In the genomic region with DNA sequence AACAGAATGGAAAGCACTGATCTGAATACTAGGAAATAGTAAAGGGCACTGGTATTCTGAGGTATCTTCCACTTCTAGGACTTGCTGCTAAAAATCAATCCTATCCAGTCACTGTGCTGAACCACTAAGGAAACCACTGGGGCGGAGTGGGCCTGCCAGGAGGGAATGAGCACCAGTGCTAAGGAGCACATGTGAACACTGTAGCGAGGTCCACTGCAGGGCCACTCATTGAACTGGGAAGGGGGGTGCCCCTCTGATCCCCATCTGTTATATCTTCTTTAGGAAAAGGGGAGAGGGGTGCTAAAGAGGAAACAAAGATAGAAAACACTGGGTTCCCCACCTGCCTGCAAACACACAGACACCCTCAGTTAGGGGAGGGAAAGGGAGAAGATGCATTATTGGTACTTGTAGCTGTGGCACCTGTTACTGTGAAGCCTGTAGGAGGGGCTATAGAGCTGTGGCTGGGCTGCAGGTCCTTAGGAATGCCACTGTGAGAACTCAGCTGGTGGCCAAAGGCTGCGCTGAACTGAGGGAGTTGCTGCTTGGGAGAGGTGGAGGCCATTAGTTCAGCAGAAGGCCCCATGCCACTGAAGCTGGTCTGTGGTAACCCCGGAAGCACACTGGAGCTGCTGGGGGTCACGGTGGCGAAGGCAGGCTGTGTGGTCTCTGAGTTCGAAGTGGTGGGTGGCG, we compare ENCODE assay signal across 1 cellular context.
A peak's percentile ranks its signal among the peaks of the same experiment; 100 is the strongest.
TF ChIP-seq lines count a peak whose summit lies in the region.

No MANE protein-coding gene starts in this region.

TF ChIP-seq in HepG2, 621 proteins besides CTCF, POLR2A, EP300 and RAD21 (continued from another document and continues in another):
- no peak for TF ChIP-seq AFF4 (CRISPR knock-in tag; IDR thresholded peaks at IDR 0.05)
- TF ChIP-seq SRF (IDR thresholded peaks at IDR 0.05; ENCODE audit: low read depth, low read length), result no peak
- peak; percentile 28; the same call in 1 of the 2 replicates for TF ChIP-seq ZFP1 (CRISPR knock-in tag; IDR thresholded peaks at IDR 0.05)
- TF ChIP-seq ZNF326 (CRISPR knock-in tag; IDR thresholded peaks at IDR 0.05; ENCODE audit: borderline replicate concordance), result no peak
- no peak for TF ChIP-seq SNAPC2 (CRISPR knock-in tag; IDR thresholded peaks at IDR 0.05)
- TF ChIP-seq TCF12 (IDR thresholded peaks at IDR 0.05), result no peak
- no peak for TF ChIP-seq TCF12 (CRISPR knock-in tag; IDR thresholded peaks at IDR 0.05)
- TF ChIP-seq ATF1 (CRISPR knock-in tag; IDR thresholded peaks at IDR 0.05), result no peak
- TF ChIP-seq IRX3 (CRISPR knock-in tag; IDR thresholded peaks at IDR 0.05; ENCODE audit: borderline replicate concordance, low read depth), result no peak
- TF ChIP-seq, protein P1, sequence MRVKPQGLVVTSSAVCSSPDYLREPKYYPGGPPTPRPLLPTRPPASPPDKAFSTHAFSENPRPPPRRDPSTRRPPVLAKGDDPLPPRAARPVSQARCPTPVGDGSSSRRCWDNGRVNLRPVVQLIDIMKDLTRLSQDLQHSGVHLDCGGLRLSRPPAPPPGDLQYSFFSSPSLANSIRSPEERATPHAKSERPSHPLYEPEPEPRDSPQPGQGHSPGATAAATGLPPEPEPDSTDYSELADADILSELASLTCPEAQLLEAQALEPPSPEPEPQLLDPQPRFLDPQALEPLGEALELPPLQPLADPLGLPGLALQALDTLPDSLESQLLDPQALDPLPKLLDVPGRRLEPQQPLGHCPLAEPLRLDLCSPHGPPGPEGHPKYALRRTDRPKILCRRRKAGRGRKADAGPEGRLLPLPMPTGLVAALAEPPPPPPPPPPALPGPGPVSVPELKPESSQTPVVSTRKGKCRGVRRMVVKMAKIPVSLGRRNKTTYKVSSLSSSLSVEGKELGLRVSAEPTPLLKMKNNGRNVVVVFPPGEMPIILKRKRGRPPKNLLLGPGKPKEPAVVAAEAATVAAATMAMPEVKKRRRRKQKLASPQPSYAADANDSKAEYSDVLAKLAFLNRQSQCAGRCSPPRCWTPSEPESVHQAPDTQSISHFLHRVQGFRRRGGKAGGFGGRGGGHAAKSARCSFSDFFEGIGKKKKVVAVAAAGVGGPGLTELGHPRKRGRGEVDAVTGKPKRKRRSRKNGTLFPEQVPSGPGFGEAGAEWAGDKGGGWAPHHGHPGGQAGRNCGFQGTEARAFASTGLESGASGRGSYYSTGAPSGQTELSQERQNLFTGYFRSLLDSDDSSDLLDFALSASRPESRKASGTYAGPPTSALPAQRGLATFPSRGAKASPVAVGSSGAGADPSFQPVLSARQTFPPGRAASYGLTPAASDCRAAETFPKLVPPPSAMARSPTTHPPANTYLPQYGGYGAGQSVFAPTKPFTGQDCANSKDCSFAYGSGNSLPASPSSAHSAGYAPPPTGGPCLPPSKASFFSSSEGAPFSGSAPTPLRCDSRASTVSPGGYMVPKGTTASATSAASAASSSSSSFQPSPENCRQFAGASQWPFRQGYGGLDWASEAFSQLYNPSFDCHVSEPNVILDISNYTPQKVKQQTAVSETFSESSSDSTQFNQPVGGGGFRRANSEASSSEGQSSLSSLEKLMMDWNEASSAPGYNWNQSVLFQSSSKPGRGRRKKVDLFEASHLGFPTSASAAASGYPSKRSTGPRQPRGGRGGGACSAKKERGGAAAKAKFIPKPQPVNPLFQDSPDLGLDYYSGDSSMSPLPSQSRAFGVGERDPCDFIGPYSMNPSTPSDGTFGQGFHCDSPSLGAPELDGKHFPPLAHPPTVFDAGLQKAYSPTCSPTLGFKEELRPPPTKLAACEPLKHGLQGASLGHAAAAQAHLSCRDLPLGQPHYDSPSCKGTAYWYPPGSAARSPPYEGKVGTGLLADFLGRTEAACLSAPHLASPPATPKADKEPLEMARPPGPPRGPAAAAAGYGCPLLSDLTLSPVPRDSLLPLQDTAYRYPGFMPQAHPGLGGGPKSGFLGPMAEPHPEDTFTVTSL (CRISPR knock-in tag; IDR thresholded peaks at IDR 0.05; ENCODE audit: borderline replicate concordance), result no peak
- TF ChIP-seq FOXM1 (CRISPR knock-in tag; IDR thresholded peaks at IDR 0.05), result no peak
- peak; percentile 23; the same call in 1 of the 2 replicates for TF ChIP-seq SAP130 (CRISPR knock-in tag; IDR thresholded peaks at IDR 0.05; ENCODE audit: low read depth)
- TF ChIP-seq, protein P2, sequence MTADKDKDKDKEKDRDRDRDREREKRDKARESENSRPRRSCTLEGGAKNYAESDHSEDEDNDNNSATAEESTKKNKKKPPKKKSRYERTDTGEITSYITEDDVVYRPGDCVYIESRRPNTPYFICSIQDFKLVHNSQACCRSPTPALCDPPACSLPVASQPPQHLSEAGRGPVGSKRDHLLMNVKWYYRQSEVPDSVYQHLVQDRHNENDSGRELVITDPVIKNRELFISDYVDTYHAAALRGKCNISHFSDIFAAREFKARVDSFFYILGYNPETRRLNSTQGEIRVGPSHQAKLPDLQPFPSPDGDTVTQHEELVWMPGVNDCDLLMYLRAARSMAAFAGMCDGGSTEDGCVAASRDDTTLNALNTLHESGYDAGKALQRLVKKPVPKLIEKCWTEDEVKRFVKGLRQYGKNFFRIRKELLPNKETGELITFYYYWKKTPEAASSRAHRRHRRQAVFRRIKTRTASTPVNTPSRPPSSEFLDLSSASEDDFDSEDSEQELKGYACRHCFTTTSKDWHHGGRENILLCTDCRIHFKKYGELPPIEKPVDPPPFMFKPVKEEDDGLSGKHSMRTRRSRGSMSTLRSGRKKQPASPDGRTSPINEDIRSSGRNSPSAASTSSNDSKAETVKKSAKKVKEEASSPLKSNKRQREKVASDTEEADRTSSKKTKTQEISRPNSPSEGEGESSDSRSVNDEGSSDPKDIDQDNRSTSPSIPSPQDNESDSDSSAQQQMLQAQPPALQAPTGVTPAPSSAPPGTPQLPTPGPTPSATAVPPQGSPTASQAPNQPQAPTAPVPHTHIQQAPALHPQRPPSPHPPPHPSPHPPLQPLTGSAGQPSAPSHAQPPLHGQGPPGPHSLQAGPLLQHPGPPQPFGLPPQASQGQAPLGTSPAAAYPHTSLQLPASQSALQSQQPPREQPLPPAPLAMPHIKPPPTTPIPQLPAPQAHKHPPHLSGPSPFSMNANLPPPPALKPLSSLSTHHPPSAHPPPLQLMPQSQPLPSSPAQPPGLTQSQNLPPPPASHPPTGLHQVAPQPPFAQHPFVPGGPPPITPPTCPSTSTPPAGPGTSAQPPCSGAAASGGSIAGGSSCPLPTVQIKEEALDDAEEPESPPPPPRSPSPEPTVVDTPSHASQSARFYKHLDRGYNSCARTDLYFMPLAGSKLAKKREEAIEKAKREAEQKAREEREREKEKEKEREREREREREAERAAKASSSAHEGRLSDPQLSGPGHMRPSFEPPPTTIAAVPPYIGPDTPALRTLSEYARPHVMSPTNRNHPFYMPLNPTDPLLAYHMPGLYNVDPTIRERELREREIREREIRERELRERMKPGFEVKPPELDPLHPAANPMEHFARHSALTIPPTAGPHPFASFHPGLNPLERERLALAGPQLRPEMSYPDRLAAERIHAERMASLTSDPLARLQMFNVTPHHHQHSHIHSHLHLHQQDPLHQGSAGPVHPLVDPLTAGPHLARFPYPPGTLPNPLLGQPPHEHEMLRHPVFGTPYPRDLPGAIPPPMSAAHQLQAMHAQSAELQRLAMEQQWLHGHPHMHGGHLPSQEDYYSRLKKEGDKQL (CRISPR knock-in tag; IDR thresholded peaks at IDR 0.05; ENCODE audit: low read depth), result no peak
- no peak for TF ChIP-seq BRD4 (CRISPR knock-in tag; IDR thresholded peaks at IDR 0.05)
- TF ChIP-seq ZNF891 (CRISPR knock-in tag; IDR thresholded peaks at IDR 0.05), result no peak
- 0 out of 2 replicates have a peak, but pooled peaks have one; percentile 19 for TF ChIP-seq ZNF772 (CRISPR knock-in tag; IDR thresholded peaks at IDR 0.05)
- no peak for TF ChIP-seq ZNF432 (CRISPR knock-in tag; IDR thresholded peaks at IDR 0.05; ENCODE audit: borderline replicate concordance)
- TF ChIP-seq DR1 (CRISPR knock-in tag; IDR thresholded peaks at IDR 0.05), result no peak
- no peak for TF ChIP-seq SATB2 (CRISPR knock-in tag; IDR thresholded peaks at IDR 0.05)
- TF ChIP-seq POLR2AphosphoS2 (IDR thresholded peaks at IDR 0.05; ENCODE audit: low read depth, low read length), result no peak
- no peak for TF ChIP-seq ZNF205 (CRISPR knock-in tag; IDR thresholded peaks at IDR 0.05)
- TF ChIP-seq HMGA1 (CRISPR knock-in tag; conservative IDR thresholded peaks at IDR 0.05), result no peak
- TF ChIP-seq SCMH1 (CRISPR knock-in tag; IDR thresholded peaks at IDR 0.05; ENCODE audit: borderline replicate concordance), result no peak
- TF ChIP-seq, protein P3, sequence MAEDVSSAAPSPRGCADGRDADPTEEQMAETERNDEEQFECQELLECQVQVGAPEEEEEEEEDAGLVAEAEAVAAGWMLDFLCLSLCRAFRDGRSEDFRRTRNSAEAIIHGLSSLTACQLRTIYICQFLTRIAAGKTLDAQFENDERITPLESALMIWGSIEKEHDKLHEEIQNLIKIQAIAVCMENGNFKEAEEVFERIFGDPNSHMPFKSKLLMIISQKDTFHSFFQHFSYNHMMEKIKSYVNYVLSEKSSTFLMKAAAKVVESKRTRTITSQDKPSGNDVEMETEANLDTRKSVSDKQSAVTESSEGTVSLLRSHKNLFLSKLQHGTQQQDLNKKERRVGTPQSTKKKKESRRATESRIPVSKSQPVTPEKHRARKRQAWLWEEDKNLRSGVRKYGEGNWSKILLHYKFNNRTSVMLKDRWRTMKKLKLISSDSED (CRISPR knock-in tag; IDR thresholded peaks at IDR 0.05), result no peak
- TF ChIP-seq KAT8 (CRISPR knock-in tag; IDR thresholded peaks at IDR 0.05), result no peak
- no peak for TF ChIP-seq ZSCAN31 (CRISPR knock-in tag; IDR thresholded peaks at IDR 0.05; ENCODE audit: low read depth)
- TF ChIP-seq SIX4 (CRISPR knock-in tag; IDR thresholded peaks at IDR 0.05), result no peak
- TF ChIP-seq, protein P4, sequence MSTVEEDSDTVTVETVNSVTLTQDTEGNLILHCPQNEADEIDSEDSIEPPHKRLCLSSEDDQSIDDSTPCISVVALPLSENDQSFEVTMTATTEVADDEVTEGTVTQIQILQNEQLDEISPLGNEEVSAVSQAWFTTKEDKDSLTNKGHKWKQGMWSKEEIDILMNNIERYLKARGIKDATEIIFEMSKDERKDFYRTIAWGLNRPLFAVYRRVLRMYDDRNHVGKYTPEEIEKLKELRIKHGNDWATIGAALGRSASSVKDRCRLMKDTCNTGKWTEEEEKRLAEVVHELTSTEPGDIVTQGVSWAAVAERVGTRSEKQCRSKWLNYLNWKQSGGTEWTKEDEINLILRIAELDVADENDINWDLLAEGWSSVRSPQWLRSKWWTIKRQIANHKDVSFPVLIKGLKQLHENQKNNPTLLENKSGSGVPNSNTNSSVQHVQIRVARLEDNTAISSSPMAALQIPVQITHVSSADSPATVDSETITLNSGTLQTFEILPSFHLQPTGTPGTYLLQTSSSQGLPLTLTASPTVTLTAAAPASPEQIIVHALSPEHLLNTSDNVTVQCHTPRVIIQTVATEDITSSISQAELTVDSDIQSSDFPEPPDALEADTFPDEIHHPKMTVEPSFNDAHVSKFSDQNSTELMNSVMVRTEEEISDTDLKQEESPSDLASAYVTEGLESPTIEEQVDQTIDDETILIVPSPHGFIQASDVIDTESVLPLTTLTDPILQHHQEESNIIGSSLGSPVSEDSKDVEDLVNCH (CRISPR knock-in tag; IDR thresholded peaks at IDR 0.05), result no peak
- TF ChIP-seq ZNF136 (CRISPR knock-in tag; IDR thresholded peaks at IDR 0.05; ENCODE audit: low read depth), result no peak
- no peak for TF ChIP-seq SP140L (CRISPR knock-in tag; IDR thresholded peaks at IDR 0.05; ENCODE audit: borderline replicate concordance)
- no peak for TF ChIP-seq MAFG (CRISPR knock-in tag; IDR thresholded peaks at IDR 0.05)
- TF ChIP-seq ZNF703 (CRISPR knock-in tag; IDR thresholded peaks at IDR 0.05; ENCODE audit: borderline replicate concordance), result no peak
- peak in 1 of 2 experiments; percentile 27; a peak in 1 of 4 replicates for TF ChIP-seq HMGXB4 (CRISPR knock-in tag; IDR thresholded peaks at IDR 0.05; ENCODE audit: borderline replicate concordance in 1 of 2, low read depth in 1 of 2)
- 0 out of 2 replicates have a peak, but pooled peaks have one; percentile 38 for TF ChIP-seq ZNF468 (CRISPR knock-in tag; IDR thresholded peaks at IDR 0.05)
- TF ChIP-seq SMAD1 (CRISPR knock-in tag; IDR thresholded peaks at IDR 0.05; ENCODE audit: borderline replicate concordance, low read depth), result no peak
- TF ChIP-seq RXRB (CRISPR knock-in tag; IDR thresholded peaks at IDR 0.05; ENCODE audit: borderline replicate concordance), result 0 out of 2 replicates have a peak, but pooled peaks have one; percentile 11
- TF ChIP-seq ZBTB7A (CRISPR knock-in tag; IDR thresholded peaks at IDR 0.05), result no peak
- TF ChIP-seq, protein P5, sequence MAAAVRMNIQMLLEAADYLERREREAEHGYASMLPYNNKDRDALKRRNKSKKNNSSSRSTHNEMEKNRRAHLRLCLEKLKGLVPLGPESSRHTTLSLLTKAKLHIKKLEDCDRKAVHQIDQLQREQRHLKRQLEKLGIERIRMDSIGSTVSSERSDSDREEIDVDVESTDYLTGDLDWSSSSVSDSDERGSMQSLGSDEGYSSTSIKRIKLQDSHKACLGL (CRISPR knock-in tag; IDR thresholded peaks at IDR 0.05), result no peak
